Comparison of ENCODE assay signal across 1 cellular context in the genomic region with DNA sequence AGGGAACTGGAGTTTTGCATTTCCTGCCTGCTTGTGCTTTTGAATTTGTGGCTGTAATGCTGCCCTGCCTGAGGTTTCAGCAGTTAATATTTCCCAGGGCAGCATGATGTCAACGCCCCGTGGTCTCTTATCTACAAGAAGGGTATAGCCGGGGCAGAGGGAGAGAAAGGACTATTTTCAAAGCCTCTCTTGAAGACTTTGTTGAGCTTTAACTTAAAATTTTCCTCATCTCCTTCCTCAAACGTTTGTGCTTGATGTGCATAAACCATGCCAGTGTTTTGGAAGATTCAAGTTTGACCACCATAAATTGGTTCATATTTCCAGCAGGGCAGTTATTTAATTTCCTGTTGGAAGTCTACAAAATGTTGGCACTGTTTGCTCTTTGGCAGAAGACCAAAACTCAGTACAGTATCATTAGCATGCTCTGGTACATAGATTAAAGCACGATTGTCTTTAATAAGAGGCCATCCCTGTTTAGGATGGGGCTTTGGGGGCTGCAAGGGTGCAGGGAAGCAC.
TF ChIP-seq lines count a peak whose summit lies in the region.

No MANE protein-coding gene starts in this region.

TF ChIP-seq in HEK293, 187 proteins besides CTCF, POLR2A, EP300 and RAD21 (continued from another document):
- TF ChIP-seq, protein P1, sequence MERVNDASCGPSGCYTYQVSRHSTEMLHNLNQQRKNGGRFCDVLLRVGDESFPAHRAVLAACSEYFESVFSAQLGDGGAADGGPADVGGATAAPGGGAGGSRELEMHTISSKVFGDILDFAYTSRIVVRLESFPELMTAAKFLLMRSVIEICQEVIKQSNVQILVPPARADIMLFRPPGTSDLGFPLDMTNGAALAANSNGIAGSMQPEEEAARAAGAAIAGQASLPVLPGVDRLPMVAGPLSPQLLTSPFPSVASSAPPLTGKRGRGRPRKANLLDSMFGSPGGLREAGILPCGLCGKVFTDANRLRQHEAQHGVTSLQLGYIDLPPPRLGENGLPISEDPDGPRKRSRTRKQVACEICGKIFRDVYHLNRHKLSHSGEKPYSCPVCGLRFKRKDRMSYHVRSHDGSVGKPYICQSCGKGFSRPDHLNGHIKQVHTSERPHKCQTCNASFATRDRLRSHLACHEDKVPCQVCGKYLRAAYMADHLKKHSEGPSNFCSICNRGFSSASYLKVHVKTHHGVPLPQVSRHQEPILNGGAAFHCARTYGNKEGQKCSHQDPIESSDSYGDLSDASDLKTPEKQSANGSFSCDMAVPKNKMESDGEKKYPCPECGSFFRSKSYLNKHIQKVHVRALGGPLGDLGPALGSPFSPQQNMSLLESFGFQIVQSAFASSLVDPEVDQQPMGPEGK (tag by site-specific recombination; IDR thresholded peaks at IDR 0.05), result no peak; the same call in 1 of the 2 replicates
- TF ChIP-seq ZNF175 (tag by site-specific recombination; IDR thresholded peaks at IDR 0.05) (no peak), BCL11B (tag by site-specific recombination; IDR thresholded peaks at IDR 0.05; ENCODE audit: low read depth) (no peak), SALL2 (tag by site-specific recombination; IDR thresholded peaks at IDR 0.05; ENCODE audit: borderline replicate concordance) (no peak), ZNF549 (tag by site-specific recombination; IDR thresholded peaks at IDR 0.05) (no peak), ZNF585B (tag by site-specific recombination; IDR thresholded peaks at IDR 0.05) (no peak), GLIS1 (tag by site-specific recombination; IDR thresholded peaks at IDR 0.05) (no peak), ZNF785 (tag by site-specific recombination; IDR thresholded peaks at IDR 0.05) (no peak), ZNF423 (tag by site-specific recombination; IDR thresholded peaks at IDR 0.05) (no peak), ZNF132 (tag by site-specific recombination; IDR thresholded peaks at IDR 0.05; ENCODE audit: borderline replicate concordance) (no peak), ZNF37A (tag by site-specific recombination; IDR thresholded peaks at IDR 0.05) (no peak), TCF7L2 (IDR thresholded peaks at IDR 0.05; ENCODE audit: borderline replicate concordance, low read depth, low read length) (no peak), ZNF157 (tag by site-specific recombination; IDR thresholded peaks at IDR 0.05) (no peak), ZNF324 (tag by site-specific recombination; IDR thresholded peaks at IDR 0.05) (no peak), ZNF626 (tag by site-specific recombination; IDR thresholded peaks at IDR 0.05) (no peak), ZNF121 (tag by site-specific recombination; IDR thresholded peaks at IDR 0.05) (no peak), ZNF621 (tag by site-specific recombination; IDR thresholded peaks at IDR 0.05) (no peak), ZNF514 (tag by site-specific recombination; IDR thresholded peaks at IDR 0.05) (no peak), ZNF404 (tag by site-specific recombination; IDR thresholded peaks at IDR 0.05) (no peak), ZNF23 (tag by site-specific recombination; IDR thresholded peaks at IDR 0.05; ENCODE audit: borderline replicate concordance) (no peak), GLI2 (tag by site-specific recombination; IDR thresholded peaks at IDR 0.05; ENCODE audit: borderline replicate concordance, low read depth) (no peak), ZNF548 (tag by site-specific recombination; IDR thresholded peaks at IDR 0.05) (no peak), ZNF350 (tag by site-specific recombination; IDR thresholded peaks at IDR 0.05) (no peak)
- TF ChIP-seq, protein P2, sequence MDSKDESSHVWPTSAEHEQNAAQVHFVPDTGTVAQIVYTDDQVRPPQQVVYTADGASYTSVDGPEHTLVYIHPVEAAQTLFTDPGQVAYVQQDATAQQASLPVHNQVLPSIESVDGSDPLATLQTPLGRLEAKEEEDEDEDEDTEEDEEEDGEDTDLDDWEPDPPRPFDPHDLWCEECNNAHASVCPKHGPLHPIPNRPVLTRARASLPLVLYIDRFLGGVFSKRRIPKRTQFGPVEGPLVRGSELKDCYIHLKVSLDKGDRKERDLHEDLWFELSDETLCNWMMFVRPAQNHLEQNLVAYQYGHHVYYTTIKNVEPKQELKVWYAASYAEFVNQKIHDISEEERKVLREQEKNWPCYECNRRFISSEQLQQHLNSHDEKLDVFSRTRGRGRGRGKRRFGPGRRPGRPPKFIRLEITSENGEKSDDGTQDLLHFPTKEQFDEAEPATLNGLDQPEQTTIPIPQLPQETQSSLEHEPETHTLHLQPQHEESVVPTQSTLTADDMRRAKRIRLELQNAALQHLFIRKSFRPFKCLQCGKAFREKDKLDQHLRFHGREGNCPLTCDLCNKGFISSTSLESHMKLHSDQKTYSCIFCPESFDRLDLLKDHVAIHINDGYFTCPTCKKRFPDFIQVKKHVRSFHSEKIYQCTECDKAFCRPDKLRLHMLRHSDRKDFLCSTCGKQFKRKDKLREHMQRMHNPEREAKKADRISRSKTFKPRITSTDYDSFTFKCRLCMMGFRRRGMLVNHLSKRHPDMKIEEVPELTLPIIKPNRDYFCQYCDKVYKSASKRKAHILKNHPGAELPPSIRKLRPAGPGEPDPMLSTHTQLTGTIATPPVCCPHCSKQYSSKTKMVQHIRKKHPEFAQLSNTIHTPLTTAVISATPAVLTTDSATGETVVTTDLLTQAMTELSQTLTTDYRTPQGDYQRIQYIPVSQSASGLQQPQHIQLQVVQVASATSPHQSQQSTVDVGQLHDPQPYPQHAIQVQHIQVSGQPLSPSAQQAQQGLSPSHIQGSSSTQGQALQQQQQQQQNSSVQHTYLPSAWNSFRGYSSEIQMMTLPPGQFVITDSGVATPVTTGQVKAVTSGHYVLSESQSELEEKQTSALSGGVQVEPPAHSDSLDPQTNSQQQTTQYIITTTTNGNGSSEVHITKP (tag by site-specific recombination; IDR thresholded peaks at IDR 0.05), result no peak
- TF ChIP-seq, protein P3, sequence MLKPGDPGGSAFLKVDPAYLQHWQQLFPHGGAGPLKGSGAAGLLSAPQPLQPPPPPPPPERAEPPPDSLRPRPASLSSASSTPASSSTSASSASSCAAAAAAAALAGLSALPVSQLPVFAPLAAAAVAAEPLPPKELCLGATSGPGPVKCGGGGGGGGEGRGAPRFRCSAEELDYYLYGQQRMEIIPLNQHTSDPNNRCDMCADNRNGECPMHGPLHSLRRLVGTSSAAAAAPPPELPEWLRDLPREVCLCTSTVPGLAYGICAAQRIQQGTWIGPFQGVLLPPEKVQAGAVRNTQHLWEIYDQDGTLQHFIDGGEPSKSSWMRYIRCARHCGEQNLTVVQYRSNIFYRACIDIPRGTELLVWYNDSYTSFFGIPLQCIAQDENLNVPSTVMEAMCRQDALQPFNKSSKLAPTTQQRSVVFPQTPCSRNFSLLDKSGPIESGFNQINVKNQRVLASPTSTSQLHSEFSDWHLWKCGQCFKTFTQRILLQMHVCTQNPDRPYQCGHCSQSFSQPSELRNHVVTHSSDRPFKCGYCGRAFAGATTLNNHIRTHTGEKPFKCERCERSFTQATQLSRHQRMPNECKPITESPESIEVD (tag by site-specific recombination; IDR thresholded peaks at IDR 0.05), result peak; percentile 77
- TF ChIP-seq, protein P4, sequence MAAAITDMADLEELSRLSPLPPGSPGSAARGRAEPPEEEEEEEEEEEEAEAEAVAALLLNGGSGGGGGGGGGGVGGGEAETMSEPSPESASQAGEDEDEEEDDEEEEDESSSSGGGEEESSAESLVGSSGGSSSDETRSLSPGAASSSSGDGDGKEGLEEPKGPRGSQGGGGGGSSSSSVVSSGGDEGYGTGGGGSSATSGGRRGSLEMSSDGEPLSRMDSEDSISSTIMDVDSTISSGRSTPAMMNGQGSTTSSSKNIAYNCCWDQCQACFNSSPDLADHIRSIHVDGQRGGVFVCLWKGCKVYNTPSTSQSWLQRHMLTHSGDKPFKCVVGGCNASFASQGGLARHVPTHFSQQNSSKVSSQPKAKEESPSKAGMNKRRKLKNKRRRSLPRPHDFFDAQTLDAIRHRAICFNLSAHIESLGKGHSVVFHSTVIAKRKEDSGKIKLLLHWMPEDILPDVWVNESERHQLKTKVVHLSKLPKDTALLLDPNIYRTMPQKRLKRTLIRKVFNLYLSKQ (tag by site-specific recombination; IDR thresholded peaks at IDR 0.05; ENCODE audit: borderline replicate concordance), result no peak
